In genomic region chr7:24427048-24427447, GRCh38 we compare ENCODE assay signal across 18 cellular contexts.
"Had no signal": no experiment of that assay in that cellular context is flagged by ENCODE, and none has a peak within 500 bp of the region (broad histone marks: within the 10 kb centered on the region; RNA-seq: fewer than 3 reads in every experiment).

No MANE protein-coding gene starts in this region.

- H3K9me3 ChIP-seq: colonic mucosa, neutrophil, right lobe of liver, tibial artery, upper lobe of right lung, vagina had no signal

- H3K36me3 ChIP-seq: colonic mucosa, heart left ventricle, neutrophil, right lobe of liver, tibial artery, upper lobe of right lung, vagina had no signal

- ATAC-seq: heart left ventricle; naive thymus-derived CD4-positive, alpha-beta T cell; psoas muscle; right lobe of liver; stimulated activated memory B cell treated with anti-CD40 and anti-IgM and Interleukin-4, amounts not matched to agents 10 μg/mL and 1 μg/mL and 100 μg/mL, for 72 hours; upper lobe of right lung had no signal

- DNase-seq: colonic mucosa; dermis blood vessel endothelial cell; heart left ventricle; hypothalamus; kidney glomerular epithelial cell; naive thymus-derived CD4-positive, alpha-beta T cell; nephron progenitor cell; psoas muscle; retina; right lobe of liver; stimulated activated CD4-positive, alpha-beta T cell treated with anti-CD3 and anti-CD28 coated beads, Interleukin-15, amount 100 ng/mL, for 24 hours; stimulated activated CD4-positive, alpha-beta T cell treated with anti-CD3 and anti-CD28 coated beads, Interleukin-1b, Interleukin-23, amount 100 ng/mL, for 48 hours; stimulated activated CD4-positive, alpha-beta T cell treated with anti-CD3 and anti-CD28 coated beads, Interleukin-4, amount 100 ng/mL, for 24 hours; tibial artery; upper lobe of right lung had no signal

- H3K27ac ChIP-seq: colonic mucosa, heart left ventricle, neutrophil, psoas muscle, right lobe of liver, tibial artery, upper lobe of right lung, vagina had no signal

- H3K4me3 ChIP-seq: colonic mucosa, heart left ventricle, psoas muscle, right lobe of liver, tibial artery, upper lobe of right lung, vagina had no signal

- H3K4me1 ChIP-seq: colonic mucosa, heart left ventricle, psoas muscle, right lobe of liver, tibial artery, upper lobe of right lung, vagina had no signal

- H3K27me3 ChIP-seq: colonic mucosa, heart left ventricle, neutrophil, right lobe of liver, tibial artery, upper lobe of right lung, vagina had no signal
